ENCODE assay signal across 1 cellular context in genomic region chr17:17712268-17712924, GRCh38.
TF ChIP-seq lines count a peak whose summit lies in the region.

No MANE protein-coding gene starts in this region.

TF ChIP-seq in IMR-90, 13 proteins besides CTCF, POLR2A, EP300 and RAD21 (continued from another document):
- peak; percentile 93 for TF ChIP-seq MAZ (IDR thresholded peaks at IDR 0.05; ENCODE audit: borderline replicate concordance, low read depth, low read length)
- TF ChIP-seq RFX5 (IDR thresholded peaks at IDR 0.05; ENCODE audit: low read depth, low read length), result no peak
- TF ChIP-seq NFE2L2 (IDR thresholded peaks at IDR 0.05; ENCODE audit: low read depth, low read length), result no peak
TF ChIP-seq in IMR-90: peak in this region for 6.
